ENCODE assay signal across 1 cellular context in genomic region chrX:129771266-129771995, GRCh38.
A peak's percentile ranks its signal among the peaks of the same experiment; 100 is the strongest.
TF ChIP-seq lines count a peak whose summit lies in the region.

No MANE protein-coding gene starts in this region.

TF ChIP-seq in GM12878, 131 proteins besides CTCF, POLR2A, EP300 and RAD21:
- TF ChIP-seq TCF12 (IDR thresholded peaks at IDR 0.05; ENCODE audit: low read depth, low read length) (no peak), SIX5 (IDR thresholded peaks at IDR 0.05; ENCODE audit: low read depth, low read length, severe bottlenecking) (no peak), IKZF2 (IDR thresholded peaks at IDR 0.05) (0 out of 4 replicates have a peak, but pooled peaks of 1 of the 2 experiments have one; percentile 8), IKZF1 (conservative IDR thresholded peaks at IDR 0.05) (0 out of 2 replicates have a peak, but pooled peaks have one; percentile 13), ZNF207 (IDR thresholded peaks at IDR 0.05; ENCODE audit: borderline replicate concordance) (no peak), BHLHE40 (IDR thresholded peaks at IDR 0.05; ENCODE audit: borderline replicate concordance in 1 of 2, low read depth in 2 of 2, low read length in 1 of 2) (no peak), SMAD1 (IDR thresholded peaks at IDR 0.05; ENCODE audit: low read depth, partially characterized antibody) (no peak)
- TF ChIP-seq, protein P1, sequence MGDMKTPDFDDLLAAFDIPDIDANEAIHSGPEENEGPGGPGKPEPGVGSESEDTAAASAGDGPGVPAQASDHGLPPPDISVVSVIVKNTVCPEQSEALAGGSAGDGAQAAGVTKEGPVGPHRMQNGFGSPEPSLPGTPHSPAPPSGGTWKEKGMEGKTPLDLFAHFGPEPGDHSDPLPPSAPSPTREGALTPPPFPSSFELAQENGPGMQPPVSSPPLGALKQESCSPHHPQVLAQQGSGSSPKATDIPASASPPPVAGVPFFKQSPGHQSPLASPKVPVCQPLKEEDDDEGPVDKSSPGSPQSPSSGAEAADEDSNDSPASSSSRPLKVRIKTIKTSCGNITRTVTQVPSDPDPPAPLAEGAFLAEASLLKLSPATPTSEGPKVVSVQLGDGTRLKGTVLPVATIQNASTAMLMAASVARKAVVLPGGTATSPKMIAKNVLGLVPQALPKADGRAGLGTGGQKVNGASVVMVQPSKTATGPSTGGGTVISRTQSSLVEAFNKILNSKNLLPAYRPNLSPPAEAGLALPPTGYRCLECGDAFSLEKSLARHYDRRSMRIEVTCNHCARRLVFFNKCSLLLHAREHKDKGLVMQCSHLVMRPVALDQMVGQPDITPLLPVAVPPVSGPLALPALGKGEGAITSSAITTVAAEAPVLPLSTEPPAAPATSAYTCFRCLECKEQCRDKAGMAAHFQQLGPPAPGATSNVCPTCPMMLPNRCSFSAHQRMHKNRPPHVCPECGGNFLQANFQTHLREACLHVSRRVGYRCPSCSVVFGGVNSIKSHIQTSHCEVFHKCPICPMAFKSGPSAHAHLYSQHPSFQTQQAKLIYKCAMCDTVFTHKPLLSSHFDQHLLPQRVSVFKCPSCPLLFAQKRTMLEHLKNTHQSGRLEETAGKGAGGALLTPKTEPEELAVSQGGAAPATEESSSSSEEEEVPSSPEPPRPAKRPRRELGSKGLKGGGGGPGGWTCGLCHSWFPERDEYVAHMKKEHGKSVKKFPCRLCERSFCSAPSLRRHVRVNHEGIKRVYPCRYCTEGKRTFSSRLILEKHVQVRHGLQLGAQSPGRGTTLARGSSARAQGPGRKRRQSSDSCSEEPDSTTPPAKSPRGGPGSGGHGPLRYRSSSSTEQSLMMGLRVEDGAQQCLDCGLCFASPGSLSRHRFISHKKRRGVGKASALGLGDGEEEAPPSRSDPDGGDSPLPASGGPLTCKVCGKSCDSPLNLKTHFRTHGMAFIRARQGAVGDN (IDR thresholded peaks at IDR 0.05), result peak; percentile 68
